Comparison of ENCODE assay signal across 1 cellular context in genomic region chr6:137707590-137708360, GRCh38.
TF ChIP-seq lines count a peak whose summit lies in the region.

No MANE protein-coding gene starts in this region.

TF ChIP-seq in HepG2, 621 proteins besides CTCF, POLR2A, EP300 and RAD21 (continued from another document and continues in another):
- TF ChIP-seq AFF4 (CRISPR knock-in tag; IDR thresholded peaks at IDR 0.05): no peak
- no peak for TF ChIP-seq MTA3 (CRISPR knock-in tag; IDR thresholded peaks at IDR 0.05)
- no peak; the same call in 1 of the 2 replicates for TF ChIP-seq FOXC1 (CRISPR knock-in tag; IDR thresholded peaks at IDR 0.05; ENCODE audit: borderline replicate concordance)
- peak; percentile 68; the same call in 1 of the 2 replicates for TF ChIP-seq ZNF543 (CRISPR knock-in tag; IDR thresholded peaks at IDR 0.05)
- no peak for TF ChIP-seq ZNF709 (CRISPR knock-in tag; IDR thresholded peaks at IDR 0.05)
- TF ChIP-seq RBAK (CRISPR knock-in tag; IDR thresholded peaks at IDR 0.05): no peak
- TF ChIP-seq ATF1 (CRISPR knock-in tag; IDR thresholded peaks at IDR 0.05): peak; percentile 66; the same call in 1 of the 2 replicates
- TF ChIP-seq CREBL2 (CRISPR knock-in tag; IDR thresholded peaks at IDR 0.05; ENCODE audit: borderline replicate concordance): no peak
- peak; percentile 24; the same call in 1 of the 2 replicates for TF ChIP-seq ZNF205 (CRISPR knock-in tag; IDR thresholded peaks at IDR 0.05)
- no peak for TF ChIP-seq E2F1 (CRISPR knock-in tag; IDR thresholded peaks at IDR 0.05)
- peak in 1 of 2 experiments; percentile 60; a peak in 1 of 4 replicates for TF ChIP-seq NR2F1 (CRISPR knock-in tag; IDR thresholded peaks at IDR 0.05)
- TF ChIP-seq ZNF143 (CRISPR knock-in tag; IDR thresholded peaks at IDR 0.05): no peak; the same call in 1 of the 2 replicates
- TF ChIP-seq ZNF644 (CRISPR knock-in tag; IDR thresholded peaks at IDR 0.05; ENCODE audit: low read depth): peak; percentile 6; the same call in 1 of the 2 replicates
- TF ChIP-seq SUZ12 (IDR thresholded peaks at IDR 0.05; ENCODE audit: low read depth, low read length): no peak
- no peak for TF ChIP-seq TAF15 (IDR thresholded peaks at IDR 0.05; ENCODE audit: low read depth, low read length, poor library complexity, severe bottlenecking)
- TF ChIP-seq ZNF576 (CRISPR knock-in tag; IDR thresholded peaks at IDR 0.05): no peak
- TF ChIP-seq PPARG (CRISPR knock-in tag; conservative IDR thresholded peaks at IDR 0.05): peak; percentile 71
- TF ChIP-seq ATF6 (CRISPR knock-in tag; conservative IDR thresholded peaks at IDR 0.05): no peak
- no peak for TF ChIP-seq ZFP91 (CRISPR knock-in tag; IDR thresholded peaks at IDR 0.05; ENCODE audit: borderline replicate concordance)
- TF ChIP-seq ASH2L (IDR thresholded peaks at IDR 0.05; ENCODE audit: insufficient read length, low read depth, low read length): peak; percentile 77
- peak; percentile 26 for TF ChIP-seq DRAP1 (CRISPR knock-in tag; IDR thresholded peaks at IDR 0.05)
- TF ChIP-seq GATA4 (IDR thresholded peaks at IDR 0.05; ENCODE audit: borderline replicate concordance, low read depth): peak; percentile 89
- no peak for TF ChIP-seq PCBP2 (optimal IDR thresholded peaks at IDR 0.05; ENCODE audit: low read depth, low read length, poor library complexity, severe bottlenecking)
- no peak; the same call in 1 of the 2 replicates for TF ChIP-seq ZNF788 (CRISPR knock-in tag; IDR thresholded peaks at IDR 0.05; ENCODE audit: borderline replicate concordance)
- TF ChIP-seq ZBTB26 (CRISPR knock-in tag; IDR thresholded peaks at IDR 0.05; ENCODE audit: borderline replicate concordance): no peak
- TF ChIP-seq SAP130 (CRISPR knock-in tag; IDR thresholded peaks at IDR 0.05; ENCODE audit: low read depth): peak; percentile 92
- no peak for TF ChIP-seq ETS1 (CRISPR knock-in tag; IDR thresholded peaks at IDR 0.05)
- TF ChIP-seq ZNF10 (CRISPR knock-in tag; IDR thresholded peaks at IDR 0.05; ENCODE audit: borderline replicate concordance, low read depth): no peak
- peak; percentile 59 for TF ChIP-seq KDM2A (CRISPR knock-in tag; IDR thresholded peaks at IDR 0.05; ENCODE audit: borderline replicate concordance, low read depth)
- TF ChIP-seq ELF1 (CRISPR knock-in tag; IDR thresholded peaks at IDR 0.05): no peak; the same call in 1 of the 2 replicates
- no peak for TF ChIP-seq REST (IDR thresholded peaks at IDR 0.05; ENCODE audit: borderline replicate concordance in 1 of 2, low read depth in 1 of 2, low read length in 2 of 2)
- peak; percentile 72 for TF ChIP-seq ZFX (CRISPR knock-in tag; IDR thresholded peaks at IDR 0.05; ENCODE audit: low read depth)
- TF ChIP-seq ZNF720 (CRISPR knock-in tag; IDR thresholded peaks at IDR 0.05): no peak
- 0 out of 2 replicates have a peak, but pooled peaks have one; percentile 7 for TF ChIP-seq ZBTB4 (CRISPR knock-in tag; IDR thresholded peaks at IDR 0.05; ENCODE audit: borderline replicate concordance)
- peak; percentile 69 for TF ChIP-seq ERF (CRISPR knock-in tag; IDR thresholded peaks at IDR 0.05)
- TF ChIP-seq NFE2L2 (IDR thresholded peaks at IDR 0.05; ENCODE audit: low read length): peak; percentile 20; the same call in 1 of the 2 replicates
- TF ChIP-seq HDAC6 (IDR thresholded peaks at IDR 0.05; ENCODE audit: low read depth, low read length): no peak
